Comparison of ENCODE assay signal across 8 cellular contexts in genomic region chr20:38961530-38962043, GRCh38. TPM values are rescaled to one million over a fixed set of nuclear protein-coding genes. Genes with fewer than 3 reads are reported as not detected.
A peak's percentile ranks its signal among the peaks of the same experiment; 100 is the strongest.
DNase-seq lines count a peak whose midpoint lies in the region; ATAC-seq, FAIRE-seq and TF ChIP-seq lines count a peak whose summit lies in the region.

No MANE protein-coding gene starts in this region.

- H2AFZ ChIP-seq in PC-3 (ENCODE audit: low read length), result peak overlapping the region; percentile 94

- TF ChIP-seq EP300 in tibial nerve (IDR thresholded peaks at IDR 0.05), result no peak

- H3K4me1 ChIP-seq in PC-3 (ENCODE audit: insufficient read depth, low read length) (peaks cover 18% of the 10 kb centered on the region), muscle layer of colon (ENCODE audit: insufficient read depth, low read length) (peaks cover 16% of the 10 kb centered on the region), tibial nerve (peaks cover 3 to 23% (median 9%) of the 10 kb centered on the region in 4 donors)

- H3K9ac ChIP-seq in PC-3 (ENCODE audit: low read length) (peak overlapping the region; percentile 94), muscle layer of colon (ENCODE audit: low read length) (peak overlapping the region; percentile 35)

- intact Hi-C loops in PC-3 (cut with micrococcal nuclease) (loop anchor here (1.0 kb wide), 1 partner anchor 35 kb away; the partner anchor contains the start of gene FAM83D), left colon (cut with DNase I, micrococcal nuclease) (no loop called here)

- H4K20me1 ChIP-seq in PC-3 (ENCODE audit: low read length), result no peaks in the 10 kb centered on the region

- ATAC-seq in PC-3, result no peak
- ATAC-seq in left colon, result no peak
- ATAC-seq in HG02642 (IDR thresholded peaks at IDR 0.05; ENCODE audit: poor library complexity, unreplicated experiment), result no peak

- TF ChIP-seq POLR2A in tibial nerve (IDR thresholded peaks at IDR 0.05), result no peak

- POLR2A ChIA-PET in PC-3 (lab: Charles Lee; ENCODE audit: unreplicated experiment), result no interaction called here

- DNase-seq in H7, result peak; percentile 59
- DNase-seq in PC-3, result no peak
- no peak for DNase-seq in bronchial epithelial cell (ENCODE audit: low read depth)
- no peak for DNase-seq in tibial nerve (ENCODE audit: low spot score in 2 of 2)
- no peak for DNase-seq in GM10266 (ENCODE audit: extremely low spot score)
- DNase-seq in left colon, result no peak

- H3K4me2 ChIP-seq in PC-3 (ENCODE audit: low read length), result peak overlapping the region; percentile 84

- H3K9me3 ChIP-seq in PC-3 (ENCODE audit: low read length), result no peaks in the 10 kb centered on the region
- H3K9me3 ChIP-seq in muscle layer of colon (ENCODE audit: low read length), result no peaks in the 10 kb centered on the region
- H3K9me3 ChIP-seq in tibial nerve, result no peaks in the 10 kb centered on the region

- TSS peak; percentile 89 for BruUV-seq in PC-3 (replicated peaks; lab: Mats Ljungman, UMichigan)

- 8 to 9% methylated on average over 16 of the region's 16 CpGs for WGBS in tibial nerve, 2 donors

- peak overlapping the region; percentile 99 for H3K4me3 ChIP-seq in H7 (ENCODE audit: insufficient read depth, low read depth, low read length)
- peak overlapping the region; percentile 91 for H3K4me3 ChIP-seq in PC-3 (ENCODE audit: low read length)
- H3K4me3 ChIP-seq in bronchial epithelial cell (ENCODE audit: low read depth, low read length), result peak overlapping the region; percentile 82
- peak overlapping the region; percentile 94 for H3K4me3 ChIP-seq in muscle layer of colon (ENCODE audit: low read depth in 1 of 2, low read length in 2 of 2)
- peak overlapping the region; percentile 86 to 99 (median 94) for H3K4me3 ChIP-seq in tibial nerve

- H3K27ac ChIP-seq in PC-3 (ENCODE audit: low read length), result peak overlapping the region; percentile 37
- peak overlapping the region; percentile 45 for H3K27ac ChIP-seq in muscle layer of colon (ENCODE audit: low read depth, low read length)
- peak overlapping the region; percentile 86 to 95 (median 93) for H3K27ac ChIP-seq in tibial nerve

- H3K27me3 ChIP-seq in H7 (ENCODE audit: control insufficient read depth, insufficient read depth, low read length), result no peaks in the 10 kb centered on the region
- no peaks in the 10 kb centered on the region for H3K27me3 ChIP-seq in PC-3 (ENCODE audit: low read length)
- H3K27me3 ChIP-seq in bronchial epithelial cell (ENCODE audit: control insufficient read depth, insufficient read depth, low read length), result no peaks in the 10 kb centered on the region
- no peaks in the 10 kb centered on the region for H3K27me3 ChIP-seq in muscle layer of colon (ENCODE audit: control insufficient read depth in 1 of 2, insufficient read depth in 2 of 2, low read length in 2 of 2)
- no peaks in the 10 kb centered on the region for H3K27me3 ChIP-seq in tibial nerve

- no peaks in the 10 kb centered on the region for H3K9me2 ChIP-seq in PC-3 (replicated peaks; ENCODE audit: low read length)

- no peaks in the 10 kb centered on the region for H3F3A ChIP-seq in PC-3 (ENCODE audit: low read length, unreplicated experiment)

- no peak for TF ChIP-seq CTCF in PC-3 (conservative IDR thresholded peaks at IDR 0.05; ENCODE audit: low read depth, low read length)
- TF ChIP-seq CTCF in bronchial epithelial cell (IDR thresholded peaks at IDR 0.05; ENCODE audit: insufficient read depth, low read length, severe bottlenecking), result no peak
- no peak for TF ChIP-seq CTCF in tibial nerve (IDR thresholded peaks at IDR 0.05)
- no peak for TF ChIP-seq CTCF in GM10266 (IDR thresholded peaks at IDR 0.05; ENCODE audit: control insufficient read depth, insufficient read depth, low read depth, missing control alignments)

- H3K36me3 ChIP-seq in H7 (replicated peaks; ENCODE audit: control insufficient read depth, insufficient read depth, low read length) (no peaks in the 10 kb centered on the region; the same call in 1 of the 2 replicates), PC-3 (ENCODE audit: low read depth, low read length) (no peaks in the 10 kb centered on the region), bronchial epithelial cell (ENCODE audit: control insufficient read depth, insufficient read depth, low read length) (no peaks in the 10 kb centered on the region), muscle layer of colon (ENCODE audit: insufficient read depth, low read length) (no peaks in the 10 kb centered on the region), tibial nerve (no peaks in the 10 kb centered on the region)

- no peak for FAIRE-seq in bronchial epithelial cell (lab: Jason Lieb, UNC)

- H3K79me2 ChIP-seq in PC-3 (ENCODE audit: low read length), result peaks cover 43% of the 10 kb centered on the region

- CTCF ChIA-PET in PC-3 (lab: Charles Lee), result interaction anchor here (1.0 to 1.3 kb wide), 3 partner anchors 21 to 35 kb away, joined by 3 to 5 read pairs (median 4); partner anchors contain the start of gene FAM83D

RNA-seq across cellular contexts. Expression of gene DHX35, which starts 0.6 kb away (rescaled TPM):
- 26.1 and 28.2 TPM in 2 replicates for total RNA-seq in H7 (2014; rRNA removed; shearing (Covaris generic))
- total RNA-seq in PC-3 (2014; rRNA removed), result 10.1 and 12.0 TPM in 2 replicates
- 7.4 and 8.2 TPM in 2 replicates for total RNA-seq in bronchial epithelial cell
- total RNA-seq in tibial nerve, result 10 to 100 TPM; 14.9 to 24.0 (median 15.9) TPM
- 10 to 100 TPM; 14.0 to 14.1 TPM for total RNA-seq in left colon

RNA-seq across cellular contexts. Expression of gene FAM83D, which starts 35.4 kb away (rescaled TPM):
- 82.9 and 90.7 TPM in 2 replicates for total RNA-seq in H7 (2014; rRNA removed; shearing (Covaris generic))
- total RNA-seq in PC-3 (2014; rRNA removed) (69.6 and 81.4 TPM in 2 replicates), bronchial epithelial cell (2.6 and 5.1 TPM in 2 replicates), tibial nerve (under 1 TPM in 2 of 4 donors, not detected in 2; 0.42 to 0.90 TPM), left colon (10 to 100 TPM in 1 of 2 donors, 1 to 10 TPM in 1; 9.4 to 11.2 TPM)

Comparison
In these comparisons a context has a peak if more than half of its experiments do, and no peak if none do; other contexts are left out.
1. H3K27ac ChIP-seq: peak in every context shown above with its lines; median percentile 93 in tibial nerve; 45 in muscle layer of colon; 37 in PC-3.